9 cellular contexts compared by ENCODE assay signal in genomic region chr2:150610670-150611279, GRCh38.
DNase-seq lines count a peak whose midpoint lies in the region; ATAC-seq and TF ChIP-seq lines count a peak whose summit lies in the region.
"Had no signal": no experiment of that assay in that cellular context is flagged by ENCODE, and none has a peak within 500 bp of the region (broad histone marks: within the 10 kb centered on the region; RNA-seq: fewer than 3 reads in every experiment).

No MANE protein-coding gene starts in this region.

- peaks cover 8% of the 10 kb centered on the region for H3K4me1 Mint-ChIP-seq in endodermal cell

- no peaks in the 10 kb centered on the region for H3K9me3 Mint-ChIP-seq in endodermal cell

- H3K9me3 ChIP-seq in endodermal cell (ENCODE audit: control insufficient read depth, low read length), result no peaks in the 10 kb centered on the region

- POLR2A ChIA-PET in BJ (lab: Charles Lee), result no interaction called here

- ATAC-seq in GM19397 (IDR thresholded peaks at IDR 0.05; ENCODE audit: unreplicated experiment), result peak; percentile 61

- TF ChIP-seq CTCF in BJ (IDR thresholded peaks at IDR 0.05; ENCODE audit: insufficient read depth, low read depth, low read length) (peak; percentile 58), NB4 (IDR thresholded peaks at IDR 0.05; ENCODE audit: low read depth, low read length) (peak; percentile 29), endodermal cell (conservative IDR thresholded peaks at IDR 0.05) (peak; percentile 88)

- H3K36me3 ChIP-seq in BJ (ENCODE audit: control insufficient read depth, insufficient read depth, low read length) (no peaks in the 10 kb centered on the region), endodermal cell (ENCODE audit: control insufficient read depth, insufficient read depth, low read length) (no peaks in the 10 kb centered on the region)

- no peak for TF ChIP-seq POLR2A in NB4 (IDR thresholded peaks at IDR 0.05; ENCODE audit: extremely low read depth, insufficient read length)

- H3K36me3 Mint-ChIP-seq in endodermal cell (ENCODE audit: low read depth), result no peaks in the 10 kb centered on the region

- H3K4me3 Mint-ChIP-seq in endodermal cell, result no peak overlapping the region

- H3K4me3 ChIP-seq in BJ (ENCODE audit: low read depth, low read length) (no peak overlapping the region), NB4 (ENCODE audit: low read depth, low read length) (no peak overlapping the region), endodermal cell (ENCODE audit: low read length) (no peak overlapping the region)

- CTCF ChIA-PET in BJ (lab: Yijun Ruan, JAX), result interaction anchor here (0.6 to 1.7 kb wide), 4 partner anchors 9 to 928 kb away, joined by 3 to 7 read pairs (median 4); no protein-coding TSS in a partner anchor

- no peaks in the 10 kb centered on the region for H3K4me1 ChIP-seq in endodermal cell (ENCODE audit: control insufficient read depth, insufficient read depth, low read length)

- DNase-seq in BJ (ENCODE audit: low read depth) (no peak), NB4 (ENCODE audit: low read depth) (peak; percentile 38), endodermal cell (peak; percentile 76), renal cortical epithelial cell (ENCODE audit: low read depth) (peak; percentile 56), MV-4-11 (lab: John Stamatoyannopoulos, UW) (no peak), anterior cingulate cortex (lab: John Stamatoyannopoulos, UW) (no peak), DMS79 treated with DMSO at 0.1 percent for 48 hours (lab: John Stamatoyannopoulos, UW) (no peak)

- H3K9ac ChIP-seq in endodermal cell (ENCODE audit: extremely low read depth, low read length, poor library complexity, severe bottlenecking), result no peak overlapping the region

- H3K27ac Mint-ChIP-seq in endodermal cell, result no peak overlapping the region

- H3K27me3 Mint-ChIP-seq in endodermal cell (ENCODE audit: insufficient read depth), result no peaks in the 10 kb centered on the region

- H3K27me3 ChIP-seq in BJ (ENCODE audit: control insufficient read depth, insufficient read depth, low read length) (no peaks in the 10 kb centered on the region), endodermal cell (ENCODE audit: control insufficient read depth, insufficient read depth, low read length, poor library complexity, severe bottlenecking) (no peaks in the 10 kb centered on the region)

- WGBS in endodermal cell (ENCODE audit: insufficient coverage in 1 of 2, insufficient read length in 1 of 2), 2 experiments, result 43 to 83% methylated on average over 1 to 6 of the region's 6 CpGs

- H3K27ac ChIP-seq in endodermal cell (ENCODE audit: low read depth, low read length), result no peak overlapping the region
- H3K27ac ChIP-seq: HL-60 had no signal

Comparison
In these comparisons a context has a peak if more than half of its experiments do, and no peak if none do; other contexts are left out.
1. DNase-seq: peak in NB4 (single experiment), endodermal cell (single experiment) and renal cortical epithelial cell (single experiment); none in BJ (single experiment), MV-4-11 (single experiment), anterior cingulate cortex (0 of 58) and DMS79 treated with DMSO at 0.1 percent for 48 hours (single experiment).
2. CTCF ChIP-seq: peak in every context shown above with its lines; median percentile 88 in endodermal cell; 58 in BJ; 29 in NB4.